Comparison of ENCODE assay signal across 8 cellular contexts in genomic region chr13:85099245-85099644, GRCh38.
"Had no signal": no experiment of that assay in that cellular context is flagged by ENCODE, and none has a peak within 500 bp of the region (broad histone marks: within the 10 kb centered on the region; RNA-seq: fewer than 3 reads in every experiment).

No MANE protein-coding gene starts in this region.

- H3K27ac ChIP-seq: GM23248 had no signal

- DNase-seq: GM23248, GOT3, H7, HFFc6, IMR-90 had no signal

- H3K4me1 ChIP-seq: HAP-1 had no signal

- ATAC-seq: HCT116, K562 had no signal
